In the genomic region with DNA sequence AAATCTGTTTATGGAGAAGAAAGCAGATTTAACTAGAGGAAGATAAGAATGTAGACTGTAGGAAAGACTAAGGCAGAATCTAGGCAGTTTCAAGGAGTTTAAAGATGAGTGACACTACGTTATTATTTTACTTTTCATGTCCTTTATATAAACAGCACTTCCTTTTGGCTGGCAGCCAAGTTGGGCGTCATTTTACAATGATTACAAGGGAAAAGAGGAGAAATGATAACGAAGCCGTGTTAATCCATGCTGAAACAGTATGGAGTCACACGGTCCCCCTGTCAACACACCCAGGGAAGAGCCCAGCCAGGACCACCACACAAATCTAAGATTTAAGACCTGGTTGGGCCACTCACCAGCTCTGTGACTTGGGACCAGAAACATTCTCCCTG, we compare ENCODE assay signal across 13 cellular contexts.
DNase-seq lines count a peak whose midpoint lies in the region; ATAC-seq and TF ChIP-seq lines count a peak whose summit lies in the region.
"Had no signal": no experiment of that assay in that cellular context is flagged by ENCODE, and none has a peak within 500 bp of the region (broad histone marks: within the 10 kb centered on the region; RNA-seq: fewer than 3 reads in every experiment).

No MANE protein-coding gene starts in this region.

- ATAC-seq in right cardiac atrium (no peak), HG02759 (IDR thresholded peaks at IDR 0.05; ENCODE audit: unreplicated experiment) (no peak)
- ATAC-seq: activated T-cell treated with anti-CD3 and anti-CD28 coated beads, Interleukin-2, amount 50 U/mL, for 4 hours had no signal

- H3K4me3 ChIP-seq in right cardiac atrium (ENCODE audit: low read length) = no peak overlapping the region
- no peak overlapping the region for H3K4me3 ChIP-seq in left ventricle myocardium inferior
- H3K4me3 ChIP-seq in SJCRH30 = no peak overlapping the region
- H3K4me3 ChIP-seq in hepatocyte = no peak overlapping the region
- H3K4me3 ChIP-seq in transverse colon = no peak overlapping the region

- no peaks in the 10 kb centered on the region for H3K79me2 ChIP-seq in hepatocyte

- no peak for TF ChIP-seq EP300 in transverse colon (IDR thresholded peaks at IDR 0.05; ENCODE audit: low read depth)

- H3K4me1 ChIP-seq in right cardiac atrium (ENCODE audit: control insufficient read depth, insufficient read depth, low read length) (no peaks in the 10 kb centered on the region), left ventricle myocardium inferior (peaks cover 11% of the 10 kb centered on the region), SJCRH30 (no peaks in the 10 kb centered on the region), hepatocyte (ENCODE audit: insufficient read depth) (peaks cover 26% of the 10 kb centered on the region), transverse colon (peaks cover 0 to 32% (median 15%) of the 10 kb centered on the region in 4 donors)

- TF ChIP-seq POLR2A in transverse colon (IDR thresholded peaks at IDR 0.05) = no peak

- no peaks in the 10 kb centered on the region for H3K36me3 ChIP-seq in left ventricle myocardium inferior
- no peaks in the 10 kb centered on the region for H3K36me3 ChIP-seq in SJCRH30
- no peaks in the 10 kb centered on the region for H3K36me3 ChIP-seq in hepatocyte (replicated peaks; ENCODE audit: insufficient read depth, low read depth)
- H3K36me3 ChIP-seq in transverse colon = no peaks in the 10 kb centered on the region

- no peak overlapping the region for H3K27ac ChIP-seq in right cardiac atrium (ENCODE audit: low read length)
- no peak overlapping the region for H3K27ac ChIP-seq in left ventricle myocardium inferior (replicated peaks)
- no peak overlapping the region for H3K27ac ChIP-seq in SJCRH30
- peak overlapping the region; percentile 33 for H3K27ac ChIP-seq in hepatocyte
- peak overlapping the region; percentile 57 to 74 (median 68) for H3K27ac ChIP-seq in transverse colon

- no peak overlapping the region for H2AFZ ChIP-seq in hepatocyte

- H3K9me3 ChIP-seq in right cardiac atrium (ENCODE audit: control insufficient read depth, low read length) (no peaks in the 10 kb centered on the region), left ventricle myocardium inferior (replicated peaks) (no peaks in the 10 kb centered on the region), SJCRH30 (replicated peaks) (0 out of 2 replicates have a peak, but pooled peaks cover 4% of the 10 kb centered on the region), hepatocyte (ENCODE audit: low read depth) (no peaks in the 10 kb centered on the region), transverse colon (no peaks in the 10 kb centered on the region)

- no peaks in the 10 kb centered on the region for H4K20me1 ChIP-seq in hepatocyte (ENCODE audit: insufficient read depth, poor library complexity, severe bottlenecking)

- H3K27me3 ChIP-seq in right cardiac atrium (ENCODE audit: control insufficient read depth, insufficient read depth) (no peaks in the 10 kb centered on the region), left ventricle myocardium inferior (ENCODE audit: low read depth) (peaks cover 58% of the 10 kb centered on the region), SJCRH30 (0 out of 2 replicates have a peak, but pooled peaks cover 2% of the 10 kb centered on the region), hepatocyte (no peaks in the 10 kb centered on the region), transverse colon (no peaks in the 10 kb centered on the region)

- H3K9me2 ChIP-seq in hepatocyte (replicated peaks; ENCODE audit: insufficient read depth) = no peaks in the 10 kb centered on the region

- in situ Hi-C loops in transverse colon (cut with MboI; ENCODE audit: low pct_ligation_motif_present in 1 of 4, low pct_unique_long_range_greater_than_20kb in 1 of 4, low sequenced_read_pairs in 3 of 4) = no loop called here

- WGBS in right cardiac atrium = 10% methylated on average over 5 of the region's 5 CpGs
- 35% methylated on average over 5 of the region's 5 CpGs for WGBS in hepatocyte (ENCODE audit: low lambda C conversion rate, missing lambda C conversion rate)
- 17 to 23% methylated on average over 4 to 5 of the region's 5 CpGs for WGBS in transverse colon (ENCODE audit: low coverage in 1 of 2), 2 donors

- no peak overlapping the region for H3K4me2 ChIP-seq in hepatocyte

- intact Hi-C loops in right cardiac atrium (cut with DNase I) (no loop called here), left ventricle myocardium inferior (cut with micrococcal nuclease) (no loop called here), transverse colon (cut with DNase I; ENCODE audit: low total_unique reads) (no loop called here)

- DNase-seq in right cardiac atrium (peak in 2 of 3 donors; percentile 29 to 72), left ventricle myocardium inferior (no peak), SJCRH30 (peak; percentile 14 to 31), hepatocyte (ENCODE audit: low spot score) (peak; percentile 62), transverse colon (peak; percentile 86), medulla oblongata (ENCODE audit: extremely low spot score) (no peak), occipital lobe (lab: John Stamatoyannopoulos, UW) (no peak)
- DNase-seq: activated CD4-positive, alpha-beta T cell treated with anti-CD3 and anti-CD28 coated beads, Interleukin-2, amount 10 ng/mL, durations not matched to agents 24 days and 14 days; activated T-cell treated with anti-CD3 and anti-CD28 coated beads, Interleukin-2, amount 50 U/mL, for 4 hours; DMS79 treated with DMSO at 0.1 percent for 48 hours; posterior cingulate gyrus; stimulated activated CD4-positive, alpha-beta T cell treated with anti-CD3 and anti-CD28 coated beads, Interleukin-2, amount 100 ng/mL, for 24 hours had no signal

- TF ChIP-seq CTCF in left ventricle myocardium inferior (IDR thresholded peaks at IDR 0.05; ENCODE audit: borderline replicate concordance) = no peak
- no peak for TF ChIP-seq CTCF in hepatocyte (IDR thresholded peaks at IDR 0.05; ENCODE audit: poor library complexity)
- TF ChIP-seq CTCF in transverse colon (IDR thresholded peaks at IDR 0.05) = no peak

Comparison
In these comparisons a context has a peak if more than half of its experiments do, and no peak if none do; other contexts are left out.
1. DNase-seq: peak in right cardiac atrium (2 of 3), SJCRH30 (2 of 2), hepatocyte (single experiment) and transverse colon (single experiment); none in left ventricle myocardium inferior (single experiment), medulla oblongata (single experiment) and occipital lobe (single experiment).
2. H3K27ac ChIP-seq: peak in hepatocyte (single experiment) and transverse colon (4 of 4); none in right cardiac atrium (single experiment), left ventricle myocardium inferior (single experiment) and SJCRH30 (single experiment).